Comparison of ENCODE assay signal across 19 cellular contexts in genomic region chr7:99368750-99369389, GRCh38. TPM values are rescaled to one million over a fixed set of nuclear protein-coding genes. Genes with fewer than 3 reads are reported as not detected.
DNase-seq lines count a peak whose midpoint lies in the region; ATAC-seq, FAIRE-seq and TF ChIP-seq lines count a peak whose summit lies in the region.
"Had no signal": no experiment of that assay in that cellular context is flagged by ENCODE, and none has a peak within 500 bp of the region (broad histone marks: within the 10 kb centered on the region; RNA-seq: fewer than 3 reads in every experiment).

No MANE protein-coding gene starts in this region.

- H3K36me3 ChIP-seq in HEK293 (ENCODE audit: control insufficient read depth in 2 of 2, insufficient read depth in 1 of 2, low read length in 2 of 2) (peaks cover 20 to 31% of the 10 kb centered on the region in 2 experiments), left lung (peaks cover 0 to 49% of the 10 kb centered on the region in 2 donors), small intestine (ENCODE audit: control insufficient read depth in 2 of 2, insufficient read depth in 2 of 2, low read length in 2 of 2) (peaks cover 0 to 12% of the 10 kb centered on the region in 2 donors)

- DNase-seq in activated naive CD8-positive, alpha-beta T cell treated with anti-CD3 and anti-CD28 coated beads, Interleukin-2, amount 10 ng/mL, durations not matched to agents 7 days and 5 days, result no peak
- no peak for DNase-seq in left lung
- peak; percentile 13 for DNase-seq in small intestine
- no peak for DNase-seq in amniotic stem cell (lab: John Stamatoyannopoulos, UW)
- no peak for DNase-seq in coronary artery (ENCODE audit: low spot score)
- DNase-seq: activated CD4-positive, alpha-beta T cell treated with anti-CD3 and anti-CD28 coated beads, Interleukin-2, amount 50 U/mL, for 4 hours; activated T-cell treated with anti-CD3 and anti-CD28 coated beads, Interleukin-2, amount 50 U/mL, for 4 hours; erythroblast; gastrocnemius medialis; NCI-H1105; NCI-H524 treated with DMSO at 0.1 percent for 48 hours; right lobe of liver; stimulated activated naive B cell treated with anti-CD40 and anti-IgM and Interleukin-4, amounts not matched to agents 10 μg/mL and 1 μg/mL and 100 μg/mL, for 72 hours; transverse colon had no signal

- no peaks in the 10 kb centered on the region for H3K9me3 Mint-ChIP-seq in activated naive CD8-positive, alpha-beta T cell treated with anti-CD3 and anti-CD28 coated beads, Interleukin-2, amount 10 ng/mL, durations not matched to agents 7 days and 5 days
- H3K9me3 Mint-ChIP-seq: activated T-cell treated with anti-CD3 and anti-CD28 coated beads, Interleukin-2, amount 50 U/mL, for 4 hours; stimulated activated naive B cell treated with anti-CD40 and anti-IgM and Interleukin-4, amounts not matched to agents 10 μg/mL and 1 μg/mL and 100 μg/mL, for 72 hours had no signal

- H3K4me1 Mint-ChIP-seq in activated naive CD8-positive, alpha-beta T cell treated with anti-CD3 and anti-CD28 coated beads, Interleukin-2, amount 10 ng/mL, durations not matched to agents 7 days and 5 days, result peaks cover 25% of the 10 kb centered on the region

- no peak overlapping the region for H3K27ac Mint-ChIP-seq in activated naive CD8-positive, alpha-beta T cell treated with anti-CD3 and anti-CD28 coated beads, Interleukin-2, amount 10 ng/mL, durations not matched to agents 7 days and 5 days
- H3K27ac Mint-ChIP-seq: activated naive CD8-positive, alpha-beta T cell; stimulated activated naive B cell treated with anti-CD40 and anti-IgM and Interleukin-4, amounts not matched to agents 10 μg/mL and 1 μg/mL and 100 μg/mL, for 72 hours had no signal

- TF ChIP-seq CTCF in HEK293 (tag by site-specific recombination; IDR thresholded peaks at IDR 0.05) (no peak), left lung (IDR thresholded peaks at IDR 0.05) (no peak), coronary artery (IDR thresholded peaks at IDR 0.05) (no peak)

- ATAC-seq in activated naive CD8-positive, alpha-beta T cell treated with anti-CD3 and anti-CD28 coated beads, Interleukin-2, amount 10 ng/mL, durations not matched to agents 7 days and 5 days (ENCODE audit: low read depth), result no peak
- ATAC-seq in left lung (peak; percentile 71), HG03460 (IDR thresholded peaks at IDR 0.05; ENCODE audit: unreplicated experiment) (no peak)
- ATAC-seq: activated T-cell treated with anti-CD3 and anti-CD28 coated beads, Interleukin-2, amount 50 U/mL, for 4 hours; gastrocnemius medialis; right lobe of liver; stimulated activated naive B cell treated with anti-CD40 and anti-IgM and Interleukin-4, amounts not matched to agents 10 μg/mL and 1 μg/mL and 100 μg/mL, for 72 hours had no signal

- CTCF ChIA-PET in HEK293 (lab: Yijun Ruan, JAX), result interaction anchor here (1.0 kb wide), 1 partner anchor 54 kb away, joined by 4 read pairs; no protein-coding TSS in a partner anchor

- no peak for FAIRE-seq in small intestine (lab: Jason Lieb, UNC)
- FAIRE-seq: H1, HTR-8/SVneo had no signal

- WGBS in small intestine, 3 donors, result 92 to 94% (median 93%) methylated on average over 13 of the region's 13 CpGs

- H3K27ac ChIP-seq in HEK293 (ENCODE audit: extremely low read depth, low read depth, low read length) (no peak overlapping the region), left lung (peak overlapping the region; percentile 48 to 60), small intestine (ENCODE audit: low read depth in 1 of 2, low read length in 1 of 2) (no peak overlapping the region), coronary artery (no peak overlapping the region)
- H3K27ac ChIP-seq: gastrocnemius medialis, right lobe of liver, transverse colon had no signal

- H3K36me3 Mint-ChIP-seq in activated naive CD8-positive, alpha-beta T cell treated with anti-CD3 and anti-CD28 coated beads, Interleukin-2, amount 10 ng/mL, durations not matched to agents 7 days and 5 days, result peaks cover 9% of the 10 kb centered on the region
- H3K36me3 Mint-ChIP-seq: activated naive CD8-positive, alpha-beta T cell had no signal

- peak overlapping the region; percentile 22 for H3K4me3 Mint-ChIP-seq in activated naive CD8-positive, alpha-beta T cell treated with anti-CD3 and anti-CD28 coated beads, Interleukin-2, amount 10 ng/mL, durations not matched to agents 7 days and 5 days
- H3K4me3 Mint-ChIP-seq: activated naive CD8-positive, alpha-beta T cell; activated T-cell treated with anti-CD3 and anti-CD28 coated beads, Interleukin-2, amount 50 U/mL, for 4 hours; stimulated activated naive B cell treated with anti-CD40 and anti-IgM and Interleukin-4, amounts not matched to agents 10 μg/mL and 1 μg/mL and 100 μg/mL, for 72 hours had no signal

- intact Hi-C loops in left lung (cut with DNase I), result no loop called here

- H3K4me1 ChIP-seq in HEK293 (ENCODE audit: control insufficient read depth, insufficient read depth, low read length) (no peaks in the 10 kb centered on the region), left lung (peaks cover 8 to 25% of the 10 kb centered on the region in 2 donors), small intestine (ENCODE audit: control insufficient read depth in 2 of 2, insufficient read depth in 1 of 2, low read depth in 1 of 2, low read length in 1 of 2) (no peaks in the 10 kb centered on the region)

- H3K27me3 ChIP-seq in left lung, result no peaks in the 10 kb centered on the region
- H3K27me3 ChIP-seq in small intestine (ENCODE audit: control insufficient read depth in 2 of 2, insufficient read depth in 2 of 2, low read length in 2 of 2), result no peaks in the 10 kb centered on the region
- H3K27me3 ChIP-seq: gastrocnemius medialis, right lobe of liver, transverse colon had no signal

- H3K4me3 ChIP-seq in HEK293 (ENCODE audit: low read depth, low read length) (no peak overlapping the region), left lung (no peak overlapping the region), small intestine (ENCODE audit: low read depth in 1 of 2, low read length in 2 of 2) (no peak overlapping the region), coronary artery (no peak overlapping the region)
- H3K4me3 ChIP-seq: gastrocnemius medialis, right lobe of liver, transverse colon had no signal

- POLR2A ChIA-PET in HEK293 (lab: Yijun Ruan, JAX), result no interaction called here
- POLR2A ChIA-PET in activated naive CD8-positive, alpha-beta T cell treated with anti-CD3 and anti-CD28 coated beads, Interleukin-2, amount 10 ng/mL, durations not matched to agents 7 days and 5 days (lab: Charles Lee), result interaction anchor here (0.5 to 1.5 kb wide), 2 partner anchors 40 to 100 kb away, joined by 3 to 4 read pairs; partner anchors contain the start of genes BUD31 and PDAP1

- no peaks in the 10 kb centered on the region for H3K9me3 ChIP-seq in HEK293 (ENCODE audit: control insufficient read depth, insufficient read depth, low read depth, low read length)
- no peaks in the 10 kb centered on the region for H3K9me3 ChIP-seq in left lung
- H3K9me3 ChIP-seq in small intestine (ENCODE audit: control insufficient read depth, low read depth), result no peaks in the 10 kb centered on the region
- H3K9me3 ChIP-seq: gastrocnemius medialis, right lobe of liver, transverse colon had no signal

- H3K27me3 Mint-ChIP-seq in activated naive CD8-positive, alpha-beta T cell treated with anti-CD3 and anti-CD28 coated beads, Interleukin-2, amount 10 ng/mL, durations not matched to agents 7 days and 5 days, result peaks cover 2% of the 10 kb centered on the region
- H3K27me3 Mint-ChIP-seq: activated naive CD8-positive, alpha-beta T cell; stimulated activated naive B cell treated with anti-CD40 and anti-IgM and Interleukin-4, amounts not matched to agents 10 μg/mL and 1 μg/mL and 100 μg/mL, for 72 hours had no signal

TF ChIP-seq in HEK293, 187 proteins besides CTCF, POLR2A, EP300 and RAD21:
- TF ChIP-seq MZF1 (tag by site-specific recombination; IDR thresholded peaks at IDR 0.05; ENCODE audit: borderline replicate concordance) (no peak), KLF1 (tag by site-specific recombination; IDR thresholded peaks at IDR 0.05) (peak; percentile 82), ZNF23 (tag by site-specific recombination; IDR thresholded peaks at IDR 0.05; ENCODE audit: borderline replicate concordance) (no peak), SP7 (tag by site-specific recombination; IDR thresholded peaks at IDR 0.05) (0 out of 2 replicates have a peak, but pooled peaks have one; percentile 24), FEZF1 (tag by site-specific recombination; IDR thresholded peaks at IDR 0.05) (0 out of 2 replicates have a peak, but pooled peaks have one; percentile 17)
- TF ChIP-seq, protein P1, sequence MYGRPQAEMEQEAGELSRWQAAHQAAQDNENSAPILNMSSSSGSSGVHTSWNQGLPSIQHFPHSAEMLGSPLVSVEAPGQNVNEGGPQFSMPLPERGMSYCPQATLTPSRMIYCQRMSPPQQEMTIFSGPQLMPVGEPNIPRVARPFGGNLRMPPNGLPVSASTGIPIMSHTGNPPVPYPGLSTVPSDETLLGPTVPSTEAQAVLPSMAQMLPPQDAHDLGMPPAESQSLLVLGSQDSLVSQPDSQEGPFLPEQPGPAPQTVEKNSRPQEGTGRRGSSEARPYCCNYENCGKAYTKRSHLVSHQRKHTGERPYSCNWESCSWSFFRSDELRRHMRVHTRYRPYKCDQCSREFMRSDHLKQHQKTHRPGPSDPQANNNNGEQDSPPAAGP (tag by site-specific recombination; IDR thresholded peaks at IDR 0.05), result peak; percentile 32; the same call in 1 of the 2 replicates

RNA-seq across cellular contexts. Expression of gene ARPC1B, which starts 5.7 kb away (rescaled TPM):
- 100 to 1,000 TPM; 318 to 319 TPM for total RNA-seq in activated naive CD8-positive, alpha-beta T cell treated with anti-CD3 and anti-CD28 coated beads, Interleukin-2, amount 10 ng/mL, durations not matched to agents 7 days and 5 days
- total RNA-seq in left lung, result 100 to 1,000 TPM; 280 to 311 TPM
- 100 to 1,000 TPM; 316 to 358 (median 316) TPM for polyA plus RNA-seq in small intestine

RNA-seq across cellular contexts. Expression of gene PDAP1, which starts 39.5 kb away (rescaled TPM):
- total RNA-seq in activated naive CD8-positive, alpha-beta T cell treated with anti-CD3 and anti-CD28 coated beads, Interleukin-2, amount 10 ng/mL, durations not matched to agents 7 days and 5 days, result 10 to 100 TPM; 87.1 to 93.5 TPM
- 10 to 100 TPM; 68.5 to 87.8 TPM for total RNA-seq in left lung
- polyA plus RNA-seq in small intestine, result 100 to 1,000 TPM; 108 to 212 (median 113) TPM

RNA-seq across cellular contexts. Expression of gene BUD31, which starts 39.9 kb away (rescaled TPM):
- 10 to 100 TPM; 80.8 to 90.4 TPM for total RNA-seq in activated naive CD8-positive, alpha-beta T cell treated with anti-CD3 and anti-CD28 coated beads, Interleukin-2, amount 10 ng/mL, durations not matched to agents 7 days and 5 days
- 10 to 100 TPM; 79.0 to 82.0 TPM for total RNA-seq in left lung
- polyA plus RNA-seq in small intestine, result 100 to 1,000 TPM; 130 to 166 (median 135) TPM

RNA-seq across cellular contexts. Expression of gene ARPC1A, which starts 43.2 kb away (rescaled TPM):
- 10 to 100 TPM; 50.6 to 53.5 TPM for total RNA-seq in activated naive CD8-positive, alpha-beta T cell treated with anti-CD3 and anti-CD28 coated beads, Interleukin-2, amount 10 ng/mL, durations not matched to agents 7 days and 5 days
- total RNA-seq in left lung, result 100 to 1,000 TPM; 142 to 158 TPM
- 100 to 1,000 TPM; 216 to 407 (median 310) TPM for polyA plus RNA-seq in small intestine

Comparison
In these comparisons a context has a peak if more than half of its experiments do, and no peak if none do; other contexts are left out.
1. H3K27ac ChIP-seq: peak in left lung (2 of 2); none in HEK293 (single experiment), small intestine (0 of 2) and coronary artery (0 of 2).